In the genomic region with DNA sequence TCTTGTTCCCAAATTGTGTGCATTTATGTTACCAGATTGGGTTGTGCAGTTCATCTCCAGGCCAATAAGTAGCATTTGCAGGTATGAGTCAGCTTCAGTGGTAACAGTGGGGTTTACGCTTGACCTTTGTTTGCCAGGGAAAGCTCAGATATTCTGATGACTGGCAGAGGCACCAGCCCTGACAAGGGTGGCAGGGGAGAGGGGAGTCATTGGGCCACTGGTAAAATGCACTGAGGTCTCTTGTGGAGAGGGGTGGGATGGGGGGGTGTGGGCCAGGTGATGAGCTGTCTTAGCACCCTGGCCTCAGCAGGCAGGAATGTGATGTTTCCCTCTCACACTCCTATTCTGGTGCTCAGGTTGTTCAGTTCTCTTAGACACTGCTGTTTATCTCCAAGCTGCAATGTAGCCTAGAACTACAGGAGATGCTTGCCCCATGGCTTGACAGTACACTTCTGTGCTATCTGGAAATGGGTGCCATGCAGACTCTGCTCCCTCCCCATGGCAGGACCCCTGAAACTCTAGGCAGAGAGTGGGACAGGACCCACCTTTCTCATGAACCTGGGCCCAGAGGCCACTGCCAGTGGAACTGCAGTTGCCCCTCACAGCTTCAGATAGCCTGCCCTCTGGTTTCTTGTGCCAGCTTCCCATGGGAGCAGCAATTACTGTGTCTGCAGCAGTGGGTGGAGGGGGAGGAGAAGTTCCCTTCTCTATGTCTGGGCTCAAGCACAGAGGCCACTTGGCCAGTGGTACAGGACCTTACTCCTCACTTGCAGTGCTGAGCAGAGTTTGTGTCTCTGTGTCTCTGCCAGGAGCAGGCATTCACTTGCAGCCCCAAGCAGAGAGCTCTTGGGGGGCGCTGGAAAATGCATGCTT, we compare ENCODE assay signal across 9 cellular contexts. TPM values are rescaled to one million over a fixed set of nuclear protein-coding genes. Genes with fewer than 3 reads are reported as not detected.
DNase-seq lines count a peak whose midpoint lies in the region; ATAC-seq and TF ChIP-seq lines count a peak whose summit lies in the region.
"Had no signal": no experiment of that assay in that cellular context is flagged by ENCODE, and none has a peak within 500 bp of the region (broad histone marks: within the 10 kb centered on the region; RNA-seq: fewer than 3 reads in every experiment).

No MANE protein-coding gene starts in this region.

- peak; percentile 51 for DNase-seq in BE2C
- DNase-seq in SW480 (ENCODE audit: low spot score), result peak; percentile 4
- DNase-seq in left ventricle myocardium superior, result no peak
- no peak for DNase-seq in NCI-H2227 (lab: John Stamatoyannopoulos, UW; ENCODE audit: unreplicated experiment)
- DNase-seq in prostate gland (ENCODE audit: low spot score), result no peak
- DNase-seq in NCI-H1694 (lab: John Stamatoyannopoulos, UW), result no peak

- peaks cover 19% of the 10 kb centered on the region for H3K36me3 ChIP-seq in BE2C
- no peaks in the 10 kb centered on the region for H3K36me3 ChIP-seq in prostate gland

- H3K4me1 ChIP-seq in BE2C, result 0 out of 2 replicates have a peak, but pooled peaks cover 2% of the 10 kb centered on the region
- no peaks in the 10 kb centered on the region for H3K4me1 ChIP-seq in prostate gland (replicated peaks)

- H3K27ac ChIP-seq in prostate gland, result no peak overlapping the region

- TF ChIP-seq POLR2A in prostate gland (IDR thresholded peaks at IDR 0.05), result no peak

- H3K9me3 ChIP-seq in BE2C, result no peaks in the 10 kb centered on the region
- H3K9me3 ChIP-seq in prostate gland, result no peaks in the 10 kb centered on the region

- ATAC-seq in GM18907 (IDR thresholded peaks at IDR 0.05; ENCODE audit: unreplicated experiment) (peak; percentile 67), left ventricle myocardium superior (peak; percentile 50), GM21447 (IDR thresholded peaks at IDR 0.05; ENCODE audit: unreplicated experiment) (no peak)

- intact Hi-C loops in left ventricle myocardium superior (cut with micrococcal nuclease) (no loop called here), prostate gland (cut with DNase I) (no loop called here)

- H3K27me3 ChIP-seq in BE2C (no peaks in the 10 kb centered on the region), prostate gland (replicated peaks; ENCODE audit: insufficient read depth) (no peaks in the 10 kb centered on the region)

- WGBS in prostate gland, result 72% methylated on average over 2 of the region's 2 CpGs

- no peak overlapping the region for H3K4me3 ChIP-seq in BE2C (ENCODE audit: low read depth, low read length)
- no peak overlapping the region for H3K4me3 ChIP-seq in prostate gland
- H3K4me3 ChIP-seq: HAP-1 had no signal

- TF ChIP-seq CTCF in BE2C (IDR thresholded peaks at IDR 0.05; ENCODE audit: low read depth, low read length), result no peak
- TF ChIP-seq CTCF in prostate gland (IDR thresholded peaks at IDR 0.05), result no peak

RNA-seq across cellular contexts. Expression of gene USP15, which starts 31.9 kb away (rescaled TPM):
- 51.5 TPM for polyA plus RNA-seq in BE2C (2012; ENCODE audit: insufficient read depth, insufficient read length, low read depth)
- total RNA-seq in left ventricle myocardium superior (53.5 TPM), prostate gland (10 to 100 TPM; 33.6 to 59.4 TPM)

Comparison
In these comparisons a context has a peak if more than half of its experiments do, and no peak if none do; other contexts are left out.
1. DNase-seq: peak in BE2C (single experiment) and SW480 (single experiment); none in left ventricle myocardium superior (single experiment), NCI-H2227 (single experiment), prostate gland (single experiment) and NCI-H1694 (single experiment).